Comparison of ENCODE assay signal across 8 cellular contexts in genomic region chr4:173332963-173333657, GRCh38. TPM values are rescaled to one million over a fixed set of nuclear protein-coding genes. Genes with fewer than 3 reads are reported as not detected.
DNase-seq lines count a peak whose midpoint lies in the region; ATAC-seq, FAIRE-seq and TF ChIP-seq lines count a peak whose summit lies in the region.

No MANE protein-coding gene starts in this region.

- FAIRE-seq in keratinocyte (lab: Jason Lieb, UNC): peak; percentile 36

- CTCF ChIA-PET in Caco-2 (lab: Charles Lee): interaction anchor here (0.8 to 1.3 kb wide), 2 partner anchors 12 to 37 kb away, joined by 3 read pairs; partner anchors contain the start of gene SAP30

- no TSS peak for BruUV-seq in Caco-2 (replicated peaks; lab: Mats Ljungman, UMichigan)

- peaks cover 18% of the 10 kb centered on the region for H3K79me2 ChIP-seq in keratinocyte (ENCODE audit: control insufficient read depth, insufficient read depth, low read length)

- peak overlapping the region; percentile 65 for H2AFZ ChIP-seq in keratinocyte (ENCODE audit: control insufficient read depth, low read length)

- peaks cover 15% of the 10 kb centered on the region for H3K4me1 Mint-ChIP-seq in Caco-2 (ENCODE audit: low read depth, unreplicated experiment)
- peaks cover 23% of the 10 kb centered on the region for H3K4me1 Mint-ChIP-seq in stimulated activated memory B cell treated with anti-CD40 and anti-IgM and Interleukin-4, amounts not matched to agents 10 μg/mL and 1 μg/mL and 100 μg/mL, for 72 hours

- H3K9me3 ChIP-seq in Caco-2: no peaks in the 10 kb centered on the region
- H3K9me3 ChIP-seq in adipocyte (ENCODE audit: control insufficient read depth, low read length): no peaks in the 10 kb centered on the region
- no peaks in the 10 kb centered on the region for H3K9me3 ChIP-seq in keratinocyte (ENCODE audit: control insufficient read depth, low read depth, low read length)

- peak overlapping the region; percentile 98 for H3K4me2 ChIP-seq in keratinocyte (ENCODE audit: control insufficient read depth, extremely low read depth, insufficient read depth, low read depth, low read length)

- dilution Hi-C loops in keratinocyte (cut with MboI; ENCODE audit: extremely low pct_ligation_motif_present, low sequenced_read_pairs): no loop called here

- H3K4me3 ChIP-seq in Caco-2 (ENCODE audit: low read depth, low read length): peak overlapping the region; percentile 84
- peak overlapping the region; percentile 98 for H3K4me3 ChIP-seq in adipocyte (ENCODE audit: low read length)
- H3K4me3 ChIP-seq in keratinocyte (ENCODE audit: control insufficient read depth in 2 of 3, extremely low read depth in 1 of 3, insufficient read depth in 2 of 3, low read depth in 1 of 3, low read length in 3 of 3): peak overlapping the region; percentile 90 to 98 (median 92)

- H3K36me3 ChIP-seq in Caco-2 (ENCODE audit: control insufficient read depth, insufficient read depth, low read length): no peaks in the 10 kb centered on the region; the same call in 1 of the 2 replicates
- H3K36me3 ChIP-seq in adipocyte (ENCODE audit: control insufficient read depth, insufficient read depth, low read length, severe bottlenecking): peaks cover 26% of the 10 kb centered on the region
- H3K36me3 ChIP-seq in keratinocyte (ENCODE audit: control insufficient read depth in 2 of 2, extremely low read depth in 1 of 2, insufficient read depth in 2 of 2, low read length in 2 of 2): peaks cover 0 to 13% of the 10 kb centered on the region in 2 experiments

- no peaks in the 10 kb centered on the region for H3K27me3 ChIP-seq in Caco-2 (replicated peaks; ENCODE audit: control insufficient read depth, insufficient read depth, low read length)
- H3K27me3 ChIP-seq in adipocyte (replicated peaks; ENCODE audit: control insufficient read depth, insufficient read depth, low read length): no peaks in the 10 kb centered on the region
- no peaks in the 10 kb centered on the region for H3K27me3 ChIP-seq in keratinocyte (ENCODE audit: control insufficient read depth, extremely low read depth, insufficient read depth, low read length)

- intact Hi-C loops in Caco-2 (cut with micrococcal nuclease; ENCODE audit: unreplicated experiment): loop anchor here (10.0 kb wide), 1 partner anchor 862 kb away; no protein-coding TSS in a partner anchor

- peak overlapping the region; percentile 86 for H3K4me3 Mint-ChIP-seq in Caco-2 (ENCODE audit: unreplicated experiment)
- peak overlapping the region; percentile 87 for H3K4me3 Mint-ChIP-seq in stimulated activated memory B cell treated with anti-CD40 and anti-IgM and Interleukin-4, amounts not matched to agents 10 μg/mL and 1 μg/mL and 100 μg/mL, for 72 hours

- H4K20me1 ChIP-seq in keratinocyte (ENCODE audit: control insufficient read depth, extremely low read depth, insufficient read depth, low read length): peaks cover 4% of the 10 kb centered on the region

- TF ChIP-seq CTCF in Caco-2 (IDR thresholded peaks at IDR 0.05; ENCODE audit: insufficient read depth in 1 of 2, low read depth in 1 of 2, low read length in 1 of 2, severe bottlenecking in 1 of 2, unreplicated experiment in 1 of 2) (no peak), keratinocyte (optimal IDR thresholded peaks at IDR 0.05 in 1 of 3, IDR thresholded peaks at IDR 0.05 in 1 of 3, conservative IDR thresholded peaks at IDR 0.05 in 1 of 3; ENCODE audit: extremely low read depth in 1 of 3, insufficient read depth in 2 of 3, low read length in 3 of 3) (no peak)

- POLR2A ChIA-PET in Caco-2 (lab: Charles Lee): interaction anchor here (3.1 kb wide), 1 partner anchor 38 kb away, joined by 113 read pairs; the partner anchor contains the start of gene SAP30

- no peak for ATAC-seq in stimulated activated memory B cell treated with anti-CD40 and anti-IgM and Interleukin-4, amounts not matched to agents 10 μg/mL and 1 μg/mL and 100 μg/mL, for 72 hours
- ATAC-seq in HG03439 (IDR thresholded peaks at IDR 0.05; ENCODE audit: unreplicated experiment) (no peak), HG03095 (IDR thresholded peaks at IDR 0.05; ENCODE audit: unreplicated experiment) (no peak), GM18505 (IDR thresholded peaks at IDR 0.05; ENCODE audit: unreplicated experiment) (no peak)

- H3K4me1 ChIP-seq in Caco-2 (peaks cover 14% of the 10 kb centered on the region), adipocyte (ENCODE audit: control insufficient read depth, insufficient read depth, low read length) (peaks cover 16% of the 10 kb centered on the region), keratinocyte (ENCODE audit: control insufficient read depth, extremely low read depth, insufficient read depth, low read length) (peaks cover 13% of the 10 kb centered on the region)

- peak in 1 of 2 experiments; percentile 12 for DNase-seq in Caco-2
- DNase-seq in M059J (ENCODE audit: low read depth): peak; percentile 31
- peak; percentile 10 for DNase-seq in adipocyte (ENCODE audit: low read depth)
- no peak for DNase-seq in keratinocyte (ENCODE audit: low read depth, low spot score)

- H3K27ac Mint-ChIP-seq in Caco-2 (ENCODE audit: unreplicated experiment): peak overlapping the region; percentile 98
- peak overlapping the region; percentile 98 for H3K27ac Mint-ChIP-seq in stimulated activated memory B cell treated with anti-CD40 and anti-IgM and Interleukin-4, amounts not matched to agents 10 μg/mL and 1 μg/mL and 100 μg/mL, for 72 hours

- H3K9me1 ChIP-seq in keratinocyte (ENCODE audit: control insufficient read depth, extremely low read depth, insufficient read depth, low read length): no peaks in the 10 kb centered on the region

- H3K9ac ChIP-seq in adipocyte (ENCODE audit: low read length): peak overlapping the region; percentile 99
- peak overlapping the region; percentile 98 for H3K9ac ChIP-seq in keratinocyte (ENCODE audit: control insufficient read depth, extremely low read depth, insufficient read depth, low read length)

- H3K27ac ChIP-seq in keratinocyte (ENCODE audit: control insufficient read depth, insufficient read depth, low read length): peak overlapping the region; percentile 93

- H3K9me3 Mint-ChIP-seq in Caco-2 (ENCODE audit: unreplicated experiment): no peaks in the 10 kb centered on the region
- H3K9me3 Mint-ChIP-seq in stimulated activated memory B cell treated with anti-CD40 and anti-IgM and Interleukin-4, amounts not matched to agents 10 μg/mL and 1 μg/mL and 100 μg/mL, for 72 hours: no peaks in the 10 kb centered on the region

- H3K27me3 Mint-ChIP-seq in Caco-2 (ENCODE audit: insufficient read depth, unreplicated experiment): no peaks in the 10 kb centered on the region
- H3K27me3 Mint-ChIP-seq in stimulated activated memory B cell treated with anti-CD40 and anti-IgM and Interleukin-4, amounts not matched to agents 10 μg/mL and 1 μg/mL and 100 μg/mL, for 72 hours: no peaks in the 10 kb centered on the region

- peaks cover 53% of the 10 kb centered on the region for H3K36me3 Mint-ChIP-seq in Caco-2 (ENCODE audit: insufficient read depth, unreplicated experiment)
- peaks cover 7% of the 10 kb centered on the region for H3K36me3 Mint-ChIP-seq in stimulated activated memory B cell treated with anti-CD40 and anti-IgM and Interleukin-4, amounts not matched to agents 10 μg/mL and 1 μg/mL and 100 μg/mL, for 72 hours

- TF ChIP-seq POLR2A in GM18505 (IDR thresholded peaks at IDR 0.05; ENCODE audit: borderline replicate concordance, extremely low read depth, insufficient read depth, insufficient read length): no peak

RNA-seq across cellular contexts. Expression of gene HMGB2, which starts 1.0 kb away (rescaled TPM):
- 272 and 326 TPM in 2 replicates for total RNA-seq in Caco-2 (2022)
- total RNA-seq in M059J (2014; rRNA removed; shearing (Covaris generic)): 168 and 224 TPM in 2 replicates
- polyA plus RNA-seq in keratinocyte: 7.7 to 55.9 TPM (median 40.5 TPM) in 3 replicates
- polyA plus RNA-seq in keratinocyte (2011; ENCODE audit: low read depth): 34.5 TPM
- polyA plus RNA-seq in keratinocyte (2011; cell fraction: cytosol; rRNA removed): 13.5 and 18.7 TPM in 2 replicates
- 8.2 and 14.0 TPM in 2 replicates for polyA plus RNA-seq in keratinocyte (2011; cell fraction: nucleus; rRNA removed)
- polyA plus RNA-seq in keratinocyte (2012; ENCODE audit: low replicate concordance): 21.0 and 38.6 TPM in 2 replicates
- polyA minus RNA-seq in keratinocyte: 0.36 to 6.8 TPM (median 1.9 TPM) in 3 replicates
- polyA minus RNA-seq in keratinocyte (2011; cell fraction: cytosol; rRNA and poly(A)+ RNA removed): 3.1 TPM
- 2.2 and 3.3 TPM in 2 replicates for polyA minus RNA-seq in keratinocyte (2011; cell fraction: nucleus; rRNA and poly(A)+ RNA removed)

RNA-seq across cellular contexts. Expression of gene SAP30, which starts 37.6 kb away (rescaled TPM):
- total RNA-seq in Caco-2 (2022): 9.4 and 9.8 TPM in 2 replicates
- 25.0 and 46.4 TPM in 2 replicates for total RNA-seq in M059J (2014; rRNA removed; shearing (Covaris generic))
- polyA plus RNA-seq in keratinocyte: 4.2 to 12.9 TPM (median 4.9 TPM) in 3 replicates
- polyA plus RNA-seq in keratinocyte (2011; ENCODE audit: low read depth): 0.49 TPM
- polyA plus RNA-seq in keratinocyte (2011; cell fraction: cytosol; rRNA removed): 5.3 and 6.7 TPM in 2 replicates
- polyA plus RNA-seq in keratinocyte (2011; cell fraction: nucleus; rRNA removed): 2.2 and 5.1 TPM in 2 replicates
- polyA plus RNA-seq in keratinocyte (2012; ENCODE audit: low replicate concordance): 3.5 and 6.7 TPM in 2 replicates
- polyA minus RNA-seq in keratinocyte: 0.39 to 1.1 TPM (median 0.89 TPM) in 3 replicates
- polyA minus RNA-seq in keratinocyte (2011; cell fraction: cytosol; rRNA and poly(A)+ RNA removed): not detected
- polyA minus RNA-seq in keratinocyte (2011; cell fraction: nucleus; rRNA and poly(A)+ RNA removed): 0.53 and 1.7 TPM in 2 replicates
